19 cellular contexts compared by ENCODE assay signal in the genomic region with DNA sequence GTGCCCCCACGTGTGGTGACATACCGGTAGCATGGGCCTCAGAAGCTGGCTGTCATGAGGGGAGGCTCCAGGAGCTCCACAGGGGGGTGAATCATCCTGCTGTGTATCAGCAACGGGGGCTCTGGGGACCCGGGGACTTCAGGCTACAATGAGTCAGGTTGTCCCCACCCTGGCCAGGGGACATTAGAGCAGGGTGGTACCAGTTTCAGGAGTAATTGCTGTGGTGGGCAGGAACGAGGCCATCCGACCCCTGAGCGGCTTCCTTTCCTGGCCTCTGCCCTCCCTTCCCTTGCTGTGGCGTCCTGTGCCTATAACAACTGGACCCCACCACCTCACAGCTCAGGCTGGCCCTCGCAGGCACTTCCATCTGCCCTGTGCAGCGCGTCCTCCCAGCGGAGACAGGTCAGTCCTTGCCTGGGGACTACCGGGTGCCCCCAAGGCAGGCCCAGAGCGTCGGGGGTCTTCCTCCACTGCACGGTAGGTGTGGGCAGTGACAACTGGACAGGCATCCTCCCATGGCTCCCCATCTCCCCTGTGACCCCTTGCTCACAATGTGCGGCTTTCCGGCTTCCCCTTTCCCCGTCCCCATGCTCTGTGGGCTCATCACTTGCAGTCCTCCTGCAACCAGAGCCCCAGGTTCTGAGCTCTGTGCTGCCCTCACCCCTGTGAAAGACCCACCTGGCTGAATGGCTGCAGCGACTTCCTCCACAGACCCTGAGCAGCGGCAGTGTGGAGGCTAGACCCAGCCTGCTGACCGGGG. TPM values are rescaled to one million over a fixed set of nuclear protein-coding genes. Genes with fewer than 3 reads are reported as not detected.
DNase-seq lines count a peak whose midpoint lies in the region; ATAC-seq, FAIRE-seq and TF ChIP-seq lines count a peak whose summit lies in the region.
"Had no signal": no experiment of that assay in that cellular context is flagged by ENCODE, and none has a peak within 500 bp of the region (broad histone marks: within the 10 kb centered on the region; RNA-seq: fewer than 3 reads in every experiment).

No MANE protein-coding gene starts in this region.

- 91% methylated on average over 20 of the region's 22 CpGs for WGBS in esophagus muscularis mucosa

- H3K36me3 ChIP-seq in esophagus muscularis mucosa (no peaks in the 10 kb centered on the region), kidney (ENCODE audit: control insufficient read depth in 1 of 2, insufficient read depth in 2 of 2, low read length in 2 of 2) (no peaks in the 10 kb centered on the region), rectal smooth muscle tissue (ENCODE audit: control insufficient read depth, insufficient read depth, low read length) (no peaks in the 10 kb centered on the region)
- H3K36me3 ChIP-seq: MG63 had no signal

- TF ChIP-seq POLR2A in esophagus muscularis mucosa (IDR thresholded peaks at IDR 0.05; ENCODE audit: low read depth), result no peak

- H3K9ac ChIP-seq in kidney (ENCODE audit: low read length in 2 of 2) (no peak overlapping the region), rectal smooth muscle tissue (ENCODE audit: low read length) (no peak overlapping the region)
- H3K9ac ChIP-seq: KMS-11 had no signal

- ATAC-seq in HG02884 (IDR thresholded peaks at IDR 0.05; ENCODE audit: unreplicated experiment) (no peak), HG02885 (IDR thresholded peaks at IDR 0.05; ENCODE audit: poor library complexity, unreplicated experiment) (no peak), HG02610 (IDR thresholded peaks at IDR 0.05; ENCODE audit: unreplicated experiment) (no peak)
- ATAC-seq: PC-3 had no signal

- H3K4me1 ChIP-seq in esophagus muscularis mucosa, result peaks cover 0 to 18% (median 10%) of the 10 kb centered on the region in 4 donors
- peaks cover 9 to 11% of the 10 kb centered on the region in 2 donors for H3K4me1 ChIP-seq in kidney (ENCODE audit: control insufficient read depth in 1 of 2, insufficient read depth in 1 of 2, low read depth in 1 of 2, low read length in 2 of 2)
- H3K4me1 ChIP-seq in rectal smooth muscle tissue (ENCODE audit: control insufficient read depth, insufficient read depth, low read length), result peaks cover 5% of the 10 kb centered on the region

- H3K4me3 ChIP-seq in esophagus muscularis mucosa (no peak overlapping the region), kidney (ENCODE audit: low read length in 2 of 2) (peak overlapping the region; percentile 30 to 31), rectal smooth muscle tissue (ENCODE audit: low read length) (no peak overlapping the region)
- H3K4me3 ChIP-seq: MG63 had no signal

- no peak for TF ChIP-seq EP300 in esophagus muscularis mucosa (IDR thresholded peaks at IDR 0.05)

- H3K27ac ChIP-seq in esophagus muscularis mucosa (replicated peaks in 1 of 4) (peak overlapping the region; percentile 50 to 79 (median 64)), kidney (ENCODE audit: low read depth in 2 of 2, low read length in 2 of 2) (peak overlapping the region; percentile 76 to 87), rectal smooth muscle tissue (ENCODE audit: low read depth, low read length) (peak overlapping the region; percentile 3)
- H3K27ac ChIP-seq: KMS-11 had no signal

- FAIRE-seq in kidney (lab: Jason Lieb, UNC), result no peak
- FAIRE-seq: G401.6 had no signal

- H3K9me3 ChIP-seq in esophagus muscularis mucosa (no peaks in the 10 kb centered on the region), kidney (ENCODE audit: control insufficient read depth in 1 of 2, low read length in 2 of 2) (peaks cover 2 to 4% of the 10 kb centered on the region in 2 donors)

- DNase-seq in GM03348 (ENCODE audit: low spot score) (peak; percentile 1), esophagus muscularis mucosa (ENCODE audit: extremely low spot score) (peak; percentile 72), kidney (no peak), ecto neural progenitor cell (ENCODE audit: low spot score) (no peak)
- DNase-seq: CD4-positive, CD25-positive, alpha-beta regulatory T cell; DMS79; MG63; NCI-H1092 treated with DMSO at 0.1 percent for 48 hours; NCI-H1694 treated with DMSO at 0.1 percent for 48 hours; NCI-H345; NCI-H69; PC-3; SHP77 had no signal

- TF ChIP-seq CTCF in esophagus muscularis mucosa (IDR thresholded peaks at IDR 0.05) (no peak), kidney (IDR thresholded peaks at IDR 0.05; ENCODE audit: borderline replicate concordance, extremely low read depth, insufficient read depth) (no peak)

- H3K27me3 ChIP-seq in esophagus muscularis mucosa (no peaks in the 10 kb centered on the region), rectal smooth muscle tissue (ENCODE audit: control insufficient read depth, insufficient read depth, low read length) (no peaks in the 10 kb centered on the region)
- H3K27me3 ChIP-seq: MG63 had no signal

- intact Hi-C loops in esophagus muscularis mucosa (cut with DNase I), result no loop called here
- intact Hi-C loops in kidney (cut with DNase I), result no loop called here

RNA-seq across cellular contexts. Expression of a gene that starts 57.0 kb away (rescaled TPM):
- 100 to 1,000 TPM in 2 of 4 donors, 10 to 100 TPM in 2; 84.3 to 208 (median 93.6) TPM for total RNA-seq in esophagus muscularis mucosa
- 22.9 TPM for total RNA-seq in kidney
- 30.0 TPM for polyA plus RNA-seq in kidney (ENCODE audit: insufficient read depth, low read depth, low replicate concordance)
- total RNA-seq: CD4-positive, CD25-positive, alpha-beta regulatory T cell; PC-3 had no signal
- polyA plus RNA-seq: CD4-positive, CD25-positive, alpha-beta regulatory T cell had no signal

Comparison
In these comparisons a context has a peak if more than half of its experiments do, and no peak if none do; other contexts are left out.
1. DNase-seq: peak in GM03348 (single experiment) and esophagus muscularis mucosa (single experiment); none in kidney (single experiment) and ecto neural progenitor cell (single experiment).
2. H3K27ac ChIP-seq: peak in every context shown above with its lines; median percentile 82 in kidney; 64 in esophagus muscularis mucosa; 3 in rectal smooth muscle tissue.
3. H3K4me3 ChIP-seq: peak in kidney (2 of 2); none in esophagus muscularis mucosa (0 of 4) and rectal smooth muscle tissue (single experiment).